1 cellular context compared by ENCODE assay signal in genomic region chr18:58618822-58619553, GRCh38.
TF ChIP-seq lines count a peak whose summit lies in the region.

No MANE protein-coding gene starts in this region.

TF ChIP-seq in IMR-90, 13 proteins besides CTCF, POLR2A, EP300 and RAD21:
- TF ChIP-seq CEBPB (IDR thresholded peaks at IDR 0.05; ENCODE audit: low read depth, low read length), result no peak
- TF ChIP-seq USF2 (IDR thresholded peaks at IDR 0.05; ENCODE audit: low read depth, low read length), result no peak
